8 cellular contexts compared by ENCODE assay signal in genomic region chr3:50292924-50293801, GRCh38. TPM values are rescaled to one million over a fixed set of nuclear protein-coding genes. Genes with fewer than 3 reads are reported as not detected.
DNase-seq lines count a peak whose midpoint lies in the region; ATAC-seq and TF ChIP-seq lines count a peak whose summit lies in the region.

No MANE protein-coding gene starts in this region.

- no peak overlapping the region for H2BK120ac ChIP-seq in IMR-90 (ENCODE audit: low read depth, low read length)

- TF ChIP-seq RAD21 in IMR-90 (IDR thresholded peaks at IDR 0.05; ENCODE audit: low read length), result no peak

- no peak for TF ChIP-seq POLR2A in IMR-90 (IDR thresholded peaks at IDR 0.05; ENCODE audit: low read depth, low read length)

- no peak for DNase-seq in IMR-90
- DNase-seq in central memory CD8-positive, alpha-beta T cell (ENCODE audit: low spot score in 2 of 2), result no peak
- peak in 2 of 3 donors; percentile 51 to 59 for DNase-seq in mucosa of descending colon
- DNase-seq in OCI-M2 (lab: John Stamatoyannopoulos, UW; ENCODE audit: unreplicated experiment), result no peak
- no peak for DNase-seq in NCI-H2196 (lab: John Stamatoyannopoulos, UW; ENCODE audit: unreplicated experiment)
- no peak for DNase-seq in dedifferentiated amniotic fluid mesenchymal stem cell (ENCODE audit: extremely low spot score)

- H3K36me3 ChIP-seq in IMR-90 (ENCODE audit: control insufficient read depth, insufficient read depth, low read length), result peaks cover 18% of the 10 kb centered on the region
- H3K36me3 ChIP-seq in mucosa of descending colon (ENCODE audit: low read depth), result peaks cover 4% of the 10 kb centered on the region

- H3K18ac ChIP-seq in IMR-90 (ENCODE audit: low read depth, low read length), result no peak overlapping the region

- CTCF ChIA-PET in IMR-90 (lab: Yijun Ruan, JAX), result no interaction called here

- in situ Hi-C loops in IMR-90 (cut with MboI; ENCODE audit: low sequenced_read_pairs), result no loop called here

- H2BK15ac ChIP-seq in IMR-90 (ENCODE audit: low read depth, low read length), result no peak overlapping the region

- peak overlapping the region; percentile 90 for H4K5ac ChIP-seq in IMR-90 (ENCODE audit: low read depth, low read length)

- no peaks in the 10 kb centered on the region for H3K27me3 ChIP-seq in IMR-90 (ENCODE audit: control insufficient read depth, insufficient read depth, low read length)

- H3K79me1 ChIP-seq in IMR-90 (ENCODE audit: low read depth in 1 of 2, low read length in 2 of 2), result peaks cover 14 to 39% of the 10 kb centered on the region in 2 experiments

- H2AK5ac ChIP-seq in IMR-90 (ENCODE audit: low read depth, low read length), result peak overlapping the region; percentile 48

- ATAC-seq in IMR-90 (ENCODE audit: low read depth) (no peak), mucosa of descending colon (no peak), HG02678 (IDR thresholded peaks at IDR 0.05; ENCODE audit: unreplicated experiment) (no peak)
- ATAC-seq in central memory CD8-positive, alpha-beta T cell (replicated peaks; ENCODE audit: extremely low read depth, poor library complexity, severe bottlenecking), result no peak

- dilution Hi-C loops in IMR-90 (cut with HindIII; ENCODE audit: low sequenced_read_pairs, unreplicated experiment), result no loop called here

- H3K4me1 ChIP-seq in IMR-90 (ENCODE audit: control insufficient read depth, insufficient read depth, low read length) (peaks cover 9% of the 10 kb centered on the region), mucosa of descending colon (ENCODE audit: low read depth) (peaks cover 17% of the 10 kb centered on the region)

- peak overlapping the region; percentile 96 for H3K4me2 ChIP-seq in IMR-90 (ENCODE audit: low read depth, low read length)

- H4K20me1 ChIP-seq in IMR-90 (ENCODE audit: insufficient read depth, low read length), result no peaks in the 10 kb centered on the region

- peaks cover 5% of the 10 kb centered on the region for H3K36me3 Mint-ChIP-seq in central memory CD8-positive, alpha-beta T cell (ENCODE audit: insufficient read depth)

- peaks cover 21% of the 10 kb centered on the region for H3K4me1 Mint-ChIP-seq in central memory CD8-positive, alpha-beta T cell

- H2BK20ac ChIP-seq in IMR-90 (ENCODE audit: low read depth, low read length), result no peak overlapping the region

- peak overlapping the region; percentile 86 for H3K4me3 Mint-ChIP-seq in central memory CD8-positive, alpha-beta T cell

- no peak overlapping the region for H3K23ac ChIP-seq in IMR-90 (ENCODE audit: low read depth, low read length)

- peak overlapping the region; percentile 89 for H3K27ac ChIP-seq in 22Rv1
- peak overlapping the region; percentile 16; the same call in 1 of the 2 replicates for H3K27ac ChIP-seq in IMR-90 (ENCODE audit: insufficient read depth, low read length)

- 94% methylated on average over 8 of the region's 14 CpGs; no CpG with 5 or more reads in 1 of the 2 experiments for WGBS in IMR-90 (ENCODE audit: extremely low coverage in 2 of 2, insufficient read length in 1 of 2), 2 experiments

- intact Hi-C loops in IMR-90 (cut with micrococcal nuclease), result no loop called here
- intact Hi-C loops in mucosa of descending colon (cut with DNase I, micrococcal nuclease), result no loop called here

- BruUV-seq in IMR-90 (replicated peaks; lab: Mats Ljungman, UMichigan), result no TSS peak

- TF ChIP-seq CTCF in 22Rv1 (IDR thresholded peaks at IDR 0.05) (no peak), IMR-90 (conservative IDR thresholded peaks at IDR 0.05; ENCODE audit: low read depth, low read length) (no peak), mucosa of descending colon (IDR thresholded peaks at IDR 0.05) (no peak)

- peaks cover 2% of the 10 kb centered on the region for H3K9me1 ChIP-seq in IMR-90 (ENCODE audit: insufficient read depth, low read length)

- peak overlapping the region; percentile 80 for H3K4ac ChIP-seq in IMR-90 (ENCODE audit: low read depth, low read length)

- peak overlapping the region; percentile 75 for H2AK9ac ChIP-seq in IMR-90 (replicated peaks; ENCODE audit: low read depth, low read length, poor library complexity)

- H3K14ac ChIP-seq in IMR-90 (replicated peaks; ENCODE audit: low read depth, low read length), result peak overlapping the region; percentile 86; the same call in 1 of the 2 replicates

- peak overlapping the region; percentile 90 for H4K91ac ChIP-seq in IMR-90 (ENCODE audit: insufficient read depth, low read depth, low read length)

- 0 out of 2 replicates have a peak overlapping the region, but pooled peaks have one; percentile 1 for H3K56ac ChIP-seq in IMR-90 (ENCODE audit: extremely low read depth, insufficient read depth, low read length)

- H3K4me3 ChIP-seq in IMR-90 (ENCODE audit: insufficient read depth, low read depth, low read length) (no peak overlapping the region), mucosa of descending colon (no peak overlapping the region)

- H4K8ac ChIP-seq in IMR-90 (ENCODE audit: low read depth in 2 of 2, low read length in 2 of 2), result peak overlapping the region; percentile 85 to 99

- peak overlapping the region; percentile 38; the same call in 1 of the 2 replicates for H3K9ac ChIP-seq in IMR-90 (ENCODE audit: low read depth, low read length)

- H3K27ac Mint-ChIP-seq in central memory CD8-positive, alpha-beta T cell (ENCODE audit: low read depth), result peak overlapping the region; percentile 95

- H3K9me3 Mint-ChIP-seq in central memory CD8-positive, alpha-beta T cell, result no peaks in the 10 kb centered on the region

- H3K9me3 ChIP-seq in IMR-90 (ENCODE audit: control insufficient read depth, insufficient read depth, low read length) (no peaks in the 10 kb centered on the region), mucosa of descending colon (no peaks in the 10 kb centered on the region)

- H2AFZ ChIP-seq in IMR-90 (replicated peaks; ENCODE audit: low read length, poor library complexity), result peak overlapping the region; percentile 96

- H3K27me3 Mint-ChIP-seq in central memory CD8-positive, alpha-beta T cell, result no peaks in the 10 kb centered on the region

- H2BK5ac ChIP-seq in IMR-90 (ENCODE audit: low read depth, low read length, poor library complexity, severe bottlenecking), result peak overlapping the region; percentile 55

- POLR2A ChIA-PET in IMR-90 (lab: Charles Lee; ENCODE audit: unreplicated experiment), result interaction anchor here (1.1 kb wide), 1 partner anchor 44 kb away, joined by 3 read pairs; no protein-coding TSS in a partner anchor

TF ChIP-seq in IMR-90, 13 proteins besides CTCF, POLR2A, EP300 and RAD21:
- TF ChIP-seq MXI1 (IDR thresholded peaks at IDR 0.05; ENCODE audit: borderline replicate concordance, low read depth, low read length) (no peak), RFX5 (IDR thresholded peaks at IDR 0.05; ENCODE audit: low read depth, low read length) (no peak)

RNA-seq across cellular contexts. Expression of gene IFRD2, which starts 0.9 kb away (rescaled TPM):
- 48.6 and 52.7 TPM in 2 replicates for total RNA-seq in IMR-90 (2012; rRNA removed)
- 79.1 and 85.2 TPM in 2 replicates for polyA plus RNA-seq in IMR-90 (2012; rRNA removed)
- polyA plus RNA-seq in IMR-90 (2012; cell fraction: cytosol; rRNA removed), result 68.9 and 69.3 TPM in 2 replicates
- 164 and 342 TPM in 2 replicates for polyA plus RNA-seq in IMR-90 (2012; cell fraction: nucleus; rRNA removed; ENCODE audit: low replicate concordance)
- 10 to 100 TPM; 54.8 to 59.8 (median 57.0) TPM for total RNA-seq in mucosa of descending colon

RNA-seq across cellular contexts. Expression of gene HYAL3, which starts 6.0 kb away (rescaled TPM):
- total RNA-seq in IMR-90 (2012; rRNA removed), result 2.2 and 2.7 TPM in 2 replicates
- polyA plus RNA-seq in IMR-90 (2012; rRNA removed), result 5.7 and 7.6 TPM in 2 replicates
- polyA plus RNA-seq in IMR-90 (2012; cell fraction: cytosol; rRNA removed), result 7.4 and 11.3 TPM in 2 replicates
- 4.6 and 10.7 TPM in 2 replicates for polyA plus RNA-seq in IMR-90 (2012; cell fraction: nucleus; rRNA removed; ENCODE audit: low replicate concordance)
- total RNA-seq in mucosa of descending colon, result 1 to 10 TPM; 1.4 to 2.9 (median 1.4) TPM

RNA-seq across cellular contexts. Expression of gene NAA80, which starts 6.0 kb away (rescaled TPM):
- total RNA-seq in IMR-90 (2012; rRNA removed) (3.1 and 5.0 TPM in 2 replicates), mucosa of descending colon (10 to 100 TPM in 1 of 3 donors, 1 to 10 TPM in 2; 7.0 to 10.1 (median 8.4) TPM)
- polyA plus RNA-seq in IMR-90 (2012; rRNA removed), result 14.2 and 14.4 TPM in 2 replicates
- polyA plus RNA-seq in IMR-90 (2012; cell fraction: cytosol; rRNA removed), result 7.4 and 10.9 TPM in 2 replicates
- polyA plus RNA-seq in IMR-90 (2012; cell fraction: nucleus; rRNA removed; ENCODE audit: low replicate concordance), result 19.3 and 45.2 TPM in 2 replicates

RNA-seq across cellular contexts. Expression of gene HYAL1, which starts 10.2 kb away (rescaled TPM):
- under 0.01 and 0.36 TPM in 2 replicates for total RNA-seq in IMR-90 (2012; rRNA removed)
- polyA plus RNA-seq in IMR-90 (2012; rRNA removed), result 0.29 and 0.32 TPM in 2 replicates
- 0.21 and 0.32 TPM in 2 replicates for polyA plus RNA-seq in IMR-90 (2012; cell fraction: cytosol; rRNA removed)
- polyA plus RNA-seq in IMR-90 (2012; cell fraction: nucleus; rRNA removed; ENCODE audit: low replicate concordance), result 1.4 and 2.3 TPM in 2 replicates
- 10 to 100 TPM in 1 of 3 donors, 1 to 10 TPM in 2; 5.3 to 10.0 (median 7.0) TPM for total RNA-seq in mucosa of descending colon

RNA-seq across cellular contexts. Expression of gene LSMEM2, which starts 14.3 kb away (rescaled TPM):
- total RNA-seq in IMR-90 (2012; rRNA removed), result under 0.01 TPM in 2 replicates
- not detected in 2 replicates for polyA plus RNA-seq in IMR-90 (2012; rRNA removed)
- polyA plus RNA-seq in IMR-90 (2012; cell fraction: cytosol; rRNA removed), result not detected in 2 replicates
- 0.37 and 0.52 TPM in 2 replicates for polyA plus RNA-seq in IMR-90 (2012; cell fraction: nucleus; rRNA removed; ENCODE audit: low replicate concordance)
- under 1 TPM in 1 of 3 donors, not detected in 2; 0.32 TPM for total RNA-seq in mucosa of descending colon

Comparison
In these comparisons a context has a peak if more than half of its experiments do, and no peak if none do; other contexts are left out.
1. DNase-seq: peak in mucosa of descending colon (2 of 3); none in IMR-90 (single experiment), central memory CD8-positive, alpha-beta T cell (0 of 2), OCI-M2 (single experiment), NCI-H2196 (single experiment) and dedifferentiated amniotic fluid mesenchymal stem cell (single experiment).